ENCODE assay signal across 16 cellular contexts in genomic region chr1:184597652-184598357, GRCh38.
DNase-seq lines count a peak whose midpoint lies in the region; ATAC-seq and TF ChIP-seq lines count a peak whose summit lies in the region.
"Had no signal": no experiment of that assay in that cellular context is flagged by ENCODE, and none has a peak within 500 bp of the region (broad histone marks: within the 10 kb centered on the region; RNA-seq: fewer than 3 reads in every experiment).

No MANE protein-coding gene starts in this region.

- no peaks in the 10 kb centered on the region for H3K9me3 ChIP-seq in A673 (ENCODE audit: low read depth, low read length, poor library complexity, severe bottlenecking)
- no peaks in the 10 kb centered on the region for H3K9me3 ChIP-seq in upper lobe of right lung
- no peaks in the 10 kb centered on the region for H3K9me3 ChIP-seq in PC-9 (ENCODE audit: insufficient read depth, low read depth)
- H3K9me3 ChIP-seq: SJCRH30, stomach had no signal

- no peaks in the 10 kb centered on the region for H3K4me1 ChIP-seq in mesendoderm (ENCODE audit: control insufficient read depth, low read depth, low read length)
- peaks cover 4% of the 10 kb centered on the region for H3K4me1 ChIP-seq in A673 (ENCODE audit: insufficient read depth, low read length, poor library complexity, severe bottlenecking)
- H3K4me1 ChIP-seq in upper lobe of right lung = no peaks in the 10 kb centered on the region
- H3K4me1 ChIP-seq in PC-9 (replicated peaks; ENCODE audit: insufficient read depth) = no peaks in the 10 kb centered on the region
- H3K4me1 ChIP-seq: SJCRH30 had no signal

- H3K27me3 ChIP-seq in mesendoderm (ENCODE audit: insufficient read depth, low read length, poor library complexity) (no peaks in the 10 kb centered on the region), A673 (replicated peaks; ENCODE audit: insufficient read depth, low read depth, low read length, poor library complexity) (no peaks in the 10 kb centered on the region), upper lobe of right lung (no peaks in the 10 kb centered on the region), PC-9 (ENCODE audit: insufficient read depth, low read depth) (no peaks in the 10 kb centered on the region)
- H3K27me3 ChIP-seq: SJCRH30, stomach had no signal

- no peaks in the 10 kb centered on the region for H3K9me2 ChIP-seq in PC-9 (ENCODE audit: insufficient read depth)

- H4K5ac ChIP-seq in mesendoderm (ENCODE audit: low read length) = no peak overlapping the region

- POLR2A ChIA-PET in A673 (lab: Charles Lee; ENCODE audit: low non-redundant PET) (no interaction called here), PC-9 (lab: Charles Lee; ENCODE audit: unreplicated experiment) (interaction anchor here (0.7 kb wide), 1 partner anchor 84 kb away, joined by 9 read pairs; no protein-coding TSS in a partner anchor)

- H3K56ac ChIP-seq in mesendoderm (ENCODE audit: low read length) = peak overlapping the region; percentile 17

- intact Hi-C loops in A673 (cut with micrococcal nuclease; ENCODE audit: unreplicated experiment) (no loop called here), upper lobe of right lung (cut with DNase I) (no loop called here), PC-9 (cut with micrococcal nuclease; ENCODE audit: unreplicated experiment) (no loop called here)

- no peak overlapping the region for H4K8ac ChIP-seq in mesendoderm (ENCODE audit: low read depth, low read length)

- no TSS peak for BruUV-seq in A673 (replicated peaks; lab: Mats Ljungman, UMichigan)
- no TSS peak for BruUV-seq in PC-9 (replicated peaks; lab: Mats Ljungman, UMichigan)

- CTCF ChIA-PET in A673 (lab: Charles Lee) (no interaction called here), PC-9 (lab: Charles Lee) (no interaction called here)

- H2AFZ ChIP-seq in PC-9 = no peak overlapping the region

- no peak overlapping the region for H2BK5ac ChIP-seq in mesendoderm (ENCODE audit: low read length)

- H3K4me2 ChIP-seq in mesendoderm (ENCODE audit: low read length) (no peak overlapping the region), PC-9 (no peak overlapping the region)

- ATAC-seq in upper lobe of right lung = no peak
- ATAC-seq: activated T-cell treated with anti-CD3 and anti-CD28 coated beads, Interleukin-2, amount 50 U/mL, for 72 hours; naive thymus-derived CD4-positive, alpha-beta T cell had no signal

- H3K27ac ChIP-seq in mesendoderm (ENCODE audit: low read depth, low read length) (no peak overlapping the region), A673 (ENCODE audit: low read depth, low read length, poor library complexity, severe bottlenecking) (no peak overlapping the region), upper lobe of right lung (no peak overlapping the region), PC-9 (no peak overlapping the region)
- H3K27ac ChIP-seq: SJCRH30, stomach had no signal

- no peak overlapping the region for H3K23ac ChIP-seq in mesendoderm (ENCODE audit: low read length)

- no peak overlapping the region for H3K9ac ChIP-seq in mesendoderm (ENCODE audit: low read length)

- H2BK120ac ChIP-seq in mesendoderm (ENCODE audit: low read depth, low read length) = no peak overlapping the region

- H2BK15ac ChIP-seq in mesendoderm (replicated peaks; ENCODE audit: low read depth) = no peak overlapping the region

- H3K4me3 ChIP-seq in choroid plexus epithelial cell (ENCODE audit: low read depth, low read length) (no peak overlapping the region), mesendoderm (ENCODE audit: low read length) (no peak overlapping the region), A673 (ENCODE audit: low read depth, low read length, poor library complexity, severe bottlenecking) (no peak overlapping the region), upper lobe of right lung (no peak overlapping the region), PC-9 (no peak overlapping the region)
- H3K4me3 ChIP-seq: SJCRH30, stomach had no signal

- DNase-seq in ELR (ENCODE audit: low read depth) (peak; percentile 35), OCI-M1 (lab: John Stamatoyannopoulos, UW) (peak; percentile 60), choroid plexus epithelial cell (ENCODE audit: low read depth) (peak; percentile 46), mesendoderm (no peak), A673 (ENCODE audit: low spot score) (no peak), upper lobe of right lung (no peak), PC-9 (no peak)
- no peak for DNase-seq in activated CD4-positive, alpha-beta T cell treated with anti-CD3 and anti-CD28 coated beads, Interleukin-2, amount 50 U/mL, for 48 hours
- DNase-seq: activated CD4-positive, alpha-beta memory T cell treated with anti-CD3 and anti-CD28 coated beads, Interleukin-2, amount 10 ng/mL, durations not matched to agents 7 days and 5 days; activated T-cell treated with anti-CD3 and anti-CD28 coated beads, Interleukin-2, amount 50 U/mL, for 72 hours; GDM1; naive thymus-derived CD4-positive, alpha-beta T cell; NCI-H1092 treated with DMSO at 0.1 percent for 48 hours; NCI-H226; SJCRH30; stomach had no signal

- WGBS in mesendoderm (ENCODE audit: extremely low coverage, insufficient coverage, low lambda C conversion rate) = no CpG with 5 or more reads among the region's 4 CpGs

- H2AK5ac ChIP-seq in mesendoderm (ENCODE audit: low read length) = no peak overlapping the region

- H3K79me2 ChIP-seq in mesendoderm (ENCODE audit: control insufficient read depth, insufficient read depth, low read length) (no peaks in the 10 kb centered on the region), PC-9 (ENCODE audit: low read depth) (no peaks in the 10 kb centered on the region)

- no peak overlapping the region for H3K4ac ChIP-seq in mesendoderm (ENCODE audit: low read depth, low read length)

- H3F3A ChIP-seq in PC-9 (ENCODE audit: insufficient read depth, low read depth) = no peaks in the 10 kb centered on the region

- H3K18ac ChIP-seq in mesendoderm (ENCODE audit: low read length) = no peak overlapping the region

- H3K79me1 ChIP-seq in mesendoderm (ENCODE audit: low read length) = no peaks in the 10 kb centered on the region

- H3K36me3 ChIP-seq in mesendoderm (ENCODE audit: control insufficient read depth, insufficient read depth, low read length) (no peaks in the 10 kb centered on the region), A673 (ENCODE audit: insufficient read depth, low read length, poor library complexity, severe bottlenecking) (no peaks in the 10 kb centered on the region), upper lobe of right lung (no peaks in the 10 kb centered on the region), PC-9 (ENCODE audit: low read depth) (no peaks in the 10 kb centered on the region)
- H3K36me3 ChIP-seq: SJCRH30, stomach had no signal

- H4K20me1 ChIP-seq in PC-9 (ENCODE audit: insufficient read depth) = no peaks in the 10 kb centered on the region

- TF ChIP-seq CTCF in choroid plexus epithelial cell (conservative IDR thresholded peaks at IDR 0.05; ENCODE audit: low read depth, low read length) = no peak
- no peak for TF ChIP-seq CTCF in A673 (conservative IDR thresholded peaks at IDR 0.05; ENCODE audit: low read depth, low read length)
- TF ChIP-seq CTCF in upper lobe of right lung (IDR thresholded peaks at IDR 0.05) = no peak
- TF ChIP-seq CTCF in PC-9 (conservative IDR thresholded peaks at IDR 0.05) = no peak

Comparison
In these comparisons a context has a peak if more than half of its experiments do, and no peak if none do; other contexts are left out.
1. DNase-seq: peak in ELR (single experiment), OCI-M1 (single experiment) and choroid plexus epithelial cell (single experiment); none in mesendoderm (single experiment), A673 (single experiment), activated CD4-positive, alpha-beta T cell treated with anti-CD3 and anti-CD28 coated beads, Interleukin-2, amount 50 U/mL, for 48 hours (0 of 2), upper lobe of right lung (single experiment) and PC-9 (0 of 2).